10 cellular contexts compared by ENCODE assay signal in genomic region chr3:196624907-196625306, GRCh38. TPM values are rescaled to one million over a fixed set of nuclear protein-coding genes. Genes with fewer than 3 reads are reported as not detected.
DNase-seq lines count a peak whose midpoint lies in the region; ATAC-seq and TF ChIP-seq lines count a peak whose summit lies in the region.
"Had no signal": no experiment of that assay in that cellular context is flagged by ENCODE, and none has a peak within 500 bp of the region (broad histone marks: within the 10 kb centered on the region; RNA-seq: fewer than 3 reads in every experiment).

No MANE protein-coding gene starts in this region.

- H3K4me3 ChIP-seq in CD4-positive, alpha-beta memory T cell (ENCODE audit: low read length in 2 of 2) = no peak overlapping the region
- H3K4me3 ChIP-seq in Panc1 (ENCODE audit: low read depth in 2 of 2, low read length in 2 of 2) (no peak overlapping the region), gastroesophageal sphincter (no peak overlapping the region), rectal smooth muscle tissue (ENCODE audit: low read length) (peak overlapping the region; percentile 0)
- H3K4me3 ChIP-seq: uterus had no signal

- in situ Hi-C loops in Panc1 (cut with HindIII; ENCODE audit: low pct_unique_long_range_greater_than_20kb, low sequenced_read_pairs) = no loop called here

- peak overlapping the region in 6 of 8 donors; percentile 80 to 87 (median 83) for H3K4me3 Mint-ChIP-seq in CD4-positive, alpha-beta memory T cell

- no peaks in the 10 kb centered on the region for H3K36me3 ChIP-seq in CD4-positive, alpha-beta memory T cell (ENCODE audit: insufficient read depth, low read length)
- H3K36me3 ChIP-seq in Panc1 (ENCODE audit: control insufficient read depth, insufficient read depth, low read length) (no peaks in the 10 kb centered on the region), gastroesophageal sphincter (no peaks in the 10 kb centered on the region), rectal smooth muscle tissue (ENCODE audit: control insufficient read depth, insufficient read depth, low read length) (no peaks in the 10 kb centered on the region)
- H3K36me3 ChIP-seq: uterus had no signal

- H3K9me3 Mint-ChIP-seq in CD4-positive, alpha-beta memory T cell = no peaks in the 10 kb centered on the region

- H3K9ac ChIP-seq in rectal smooth muscle tissue (ENCODE audit: low read length) = no peak overlapping the region

- no peak for ATAC-seq in Panc1
- peak; percentile 46 for ATAC-seq in gastroesophageal sphincter
- ATAC-seq in HG03439 (IDR thresholded peaks at IDR 0.05; ENCODE audit: unreplicated experiment) = no peak
- ATAC-seq in HG03159 (IDR thresholded peaks at IDR 0.05; ENCODE audit: unreplicated experiment) = no peak
- ATAC-seq in HG02678 (IDR thresholded peaks at IDR 0.05; ENCODE audit: unreplicated experiment) = no peak

- peaks cover 14 to 31% (median 25%) of the 10 kb centered on the region in 4 donors for H3K4me1 Mint-ChIP-seq in CD4-positive, alpha-beta memory T cell

- H3K4me1 ChIP-seq in CD4-positive, alpha-beta memory T cell (ENCODE audit: insufficient read depth, low read length) = peaks cover 24% of the 10 kb centered on the region
- H3K4me1 ChIP-seq in Panc1 (ENCODE audit: control insufficient read depth, insufficient read depth, low read length) (peaks cover 20% of the 10 kb centered on the region), gastroesophageal sphincter (peaks cover 6 to 45% (median 15%) of the 10 kb centered on the region in 3 donors), rectal smooth muscle tissue (ENCODE audit: control insufficient read depth, insufficient read depth, low read length) (peaks cover 9% of the 10 kb centered on the region)
- H3K4me1 ChIP-seq: uterus had no signal

- no peak for TF ChIP-seq CTCF in Panc1 (IDR thresholded peaks at IDR 0.05)
- no peak for TF ChIP-seq CTCF in gastroesophageal sphincter (IDR thresholded peaks at IDR 0.05)

- no peak for DNase-seq in CD4-positive, alpha-beta memory T cell
- DNase-seq in Panc1 (ENCODE audit: low read depth, low spot score) (no peak), NCI-H2081 (lab: John Stamatoyannopoulos, UW) (no peak)
- DNase-seq: NCI-H1105, uterus had no signal

- H3K36me3 Mint-ChIP-seq in CD4-positive, alpha-beta memory T cell = no peaks in the 10 kb centered on the region

- H3K9me3 ChIP-seq in CD4-positive, alpha-beta memory T cell (ENCODE audit: control insufficient read depth in 1 of 2, low read length in 2 of 2) = no peaks in the 10 kb centered on the region
- H3K9me3 ChIP-seq in Panc1 (ENCODE audit: control insufficient read depth, insufficient read depth, low read depth, low read length) = no peaks in the 10 kb centered on the region
- H3K9me3 ChIP-seq in gastroesophageal sphincter = no peaks in the 10 kb centered on the region
- H3K9me3 ChIP-seq: uterus had no signal

- no peak for TF ChIP-seq POLR2A in gastroesophageal sphincter (IDR thresholded peaks at IDR 0.05)

- POLR2A ChIA-PET in CD4-positive, alpha-beta memory T cell (lab: Charles Lee; ENCODE audit: partially characterized antibody) = interaction anchor here (0.6 to 0.7 kb wide), 2 partner anchors 12 to 16 kb away, joined by 3 read pairs; no protein-coding TSS in a partner anchor
- POLR2A ChIA-PET in Panc1 (lab: Charles Lee) = no interaction called here

- intact Hi-C loops in CD4-positive, alpha-beta memory T cell (cut with micrococcal nuclease) = no loop called here
- intact Hi-C loops in Panc1 (cut with micrococcal nuclease; ENCODE audit: unreplicated experiment) = no loop called here

- H3K27me3 Mint-ChIP-seq in CD4-positive, alpha-beta memory T cell = no peaks in the 10 kb centered on the region

- WGBS in gastroesophageal sphincter (ENCODE audit: low coverage in 1 of 2), 2 donors = 73 to 90% methylated on average over 9 to 16 of the region's 16 CpGs

- H3K27ac Mint-ChIP-seq in CD4-positive, alpha-beta memory T cell = peak overlapping the region in 3 of 7 donors; percentile 37 to 83 (median 82)

- CTCF ChIA-PET in CD4-positive, alpha-beta memory T cell (lab: Charles Lee; ENCODE audit: partially characterized antibody) = interaction anchor here (1.1 to 1.4 kb wide), 2 partner anchors 12 to 15 kb away, joined by 3 to 6 read pairs; no protein-coding TSS in a partner anchor
- CTCF ChIA-PET in Panc1 (lab: Charles Lee) = no interaction called here

- H3K27ac ChIP-seq in CD4-positive, alpha-beta memory T cell (ENCODE audit: low read depth, low read length) = no peak overlapping the region
- peak overlapping the region; percentile 13; the same call in 1 of the 2 replicates for H3K27ac ChIP-seq in Panc1 (ENCODE audit: low read length)
- peak overlapping the region; percentile 32 to 82 (median 74) for H3K27ac ChIP-seq in gastroesophageal sphincter
- peak overlapping the region; percentile 47 for H3K27ac ChIP-seq in rectal smooth muscle tissue (ENCODE audit: low read depth, low read length)
- H3K27ac ChIP-seq: uterus had no signal

- BruUV-seq in Panc1 (replicated peaks; lab: Mats Ljungman, UMichigan) = no TSS peak

- TF ChIP-seq EP300 in gastroesophageal sphincter (IDR thresholded peaks at IDR 0.05) = no peak

- H3K27me3 ChIP-seq in CD4-positive, alpha-beta memory T cell (ENCODE audit: insufficient read depth, low read length) = no peaks in the 10 kb centered on the region
- no peaks in the 10 kb centered on the region for H3K27me3 ChIP-seq in Panc1 (ENCODE audit: control insufficient read depth, insufficient read depth, low read length)
- H3K27me3 ChIP-seq in gastroesophageal sphincter = no peaks in the 10 kb centered on the region
- no peaks in the 10 kb centered on the region for H3K27me3 ChIP-seq in rectal smooth muscle tissue (ENCODE audit: control insufficient read depth, insufficient read depth, low read length)
- H3K27me3 ChIP-seq: uterus had no signal

RNA-seq across cellular contexts. Expression of gene NRROS, which starts 14.6 kb away (rescaled TPM):
- 10 to 100 TPM; 18.7 to 20.0 TPM for total RNA-seq in CD4-positive, alpha-beta memory T cell
- polyA plus RNA-seq in CD4-positive, alpha-beta memory T cell = 1 to 10 TPM; 4.6 to 5.0 TPM
- total RNA-seq in Panc1 (2021; ENCODE audit: unreplicated experiment) (8.8 TPM), gastroesophageal sphincter (10 to 100 TPM in 1 of 4 donors, 1 to 10 TPM in 3; 6.6 to 14.2 (median 8.4) TPM)
- 9.9 TPM for polyA plus RNA-seq in Panc1 (2012; ENCODE audit: insufficient read length)

RNA-seq across cellular contexts. Expression of gene FBXO45, which starts 56.4 kb away (rescaled TPM):
- total RNA-seq in CD4-positive, alpha-beta memory T cell = 10 to 100 TPM; 10.9 to 12.0 TPM
- polyA plus RNA-seq in CD4-positive, alpha-beta memory T cell = 1 to 10 TPM; 3.0 to 5.4 TPM
- total RNA-seq in Panc1 (2021; ENCODE audit: unreplicated experiment) = 21.6 TPM
- polyA plus RNA-seq in Panc1 (2012; ENCODE audit: insufficient read length) = 8.2 TPM
- 10 to 100 TPM in 3 of 4 donors, 1 to 10 TPM in 1; 9.8 to 16.6 (median 13.4) TPM for total RNA-seq in gastroesophageal sphincter

RNA-seq across cellular contexts. Expression of gene WDR53, which starts 56.6 kb away (rescaled TPM):
- 10 to 100 TPM; 37.5 to 38.7 TPM for total RNA-seq in CD4-positive, alpha-beta memory T cell
- polyA plus RNA-seq in CD4-positive, alpha-beta memory T cell = 10 to 100 TPM; 25.8 to 33.0 TPM
- 18.6 TPM for total RNA-seq in Panc1 (2021; ENCODE audit: unreplicated experiment)
- 15.6 TPM for polyA plus RNA-seq in Panc1 (2012; ENCODE audit: insufficient read length)
- 1 to 10 TPM; 3.3 to 8.1 (median 6.8) TPM for total RNA-seq in gastroesophageal sphincter
